Comparison of ENCODE assay signal across 19 cellular contexts in genomic region chr20:46123482-46124245, GRCh38. TPM values are rescaled to one million over a fixed set of nuclear protein-coding genes. Genes with fewer than 3 reads are reported as not detected.
DNase-seq lines count a peak whose midpoint lies in the region; ATAC-seq and TF ChIP-seq lines count a peak whose summit lies in the region.
"Had no signal": no experiment of that assay in that cellular context is flagged by ENCODE, and none has a peak within 500 bp of the region (broad histone marks: within the 10 kb centered on the region; RNA-seq: fewer than 3 reads in every experiment).

No MANE protein-coding gene starts in this region.

- no peaks in the 10 kb centered on the region for H3K27me3 Mint-ChIP-seq in activated B cell treated with CpG ODN at 0.5 μM for 24 hours
- peaks cover 2% of the 10 kb centered on the region for H3K27me3 Mint-ChIP-seq in activated CD4-positive, alpha-beta memory T cell treated with anti-CD3 and anti-CD28 coated beads for 36 hours

- ATAC-seq in activated naive CD4-positive, alpha-beta T cell treated with anti-CD3 and anti-CD28 coated beads, Interleukin-2, amount 50 U/mL, for 72 hours, result no peak
- ATAC-seq in activated B cell treated with CpG ODN at 0.5 μM for 24 hours (ENCODE audit: low read depth), result no peak
- ATAC-seq in GM19397 (IDR thresholded peaks at IDR 0.05; ENCODE audit: unreplicated experiment), result no peak
- ATAC-seq: HepG2 had no signal

- intact Hi-C loops in activated B cell treated with CpG ODN at 0.5 μM for 24 hours (cut with micrococcal nuclease), result no loop called here
- intact Hi-C loops in activated CD4-positive, alpha-beta memory T cell treated with anti-CD3 and anti-CD28 coated beads for 36 hours (cut with micrococcal nuclease), result no loop called here

- peak overlapping the region; percentile 2 to 3 for H3K27ac Mint-ChIP-seq in activated naive CD4-positive, alpha-beta T cell treated with anti-CD3 and anti-CD28 coated beads, Interleukin-2, amount 50 U/mL, for 72 hours
- peak overlapping the region; percentile 59 for H3K27ac Mint-ChIP-seq in activated B cell treated with CpG ODN at 0.5 μM for 24 hours
- no peak overlapping the region for H3K27ac Mint-ChIP-seq in activated CD4-positive, alpha-beta memory T cell treated with anti-CD3 and anti-CD28 coated beads for 36 hours
- H3K27ac Mint-ChIP-seq: CD4-positive, alpha-beta memory T cell had no signal

- H3K4me1 Mint-ChIP-seq in activated B cell treated with CpG ODN at 0.5 μM for 24 hours, result peaks cover 74% of the 10 kb centered on the region
- H3K4me1 Mint-ChIP-seq in activated CD4-positive, alpha-beta memory T cell treated with anti-CD3 and anti-CD28 coated beads for 36 hours (ENCODE audit: low read depth), result no peaks in the 10 kb centered on the region

- no peaks in the 10 kb centered on the region for H3K36me3 Mint-ChIP-seq in activated naive CD4-positive, alpha-beta T cell treated with anti-CD3 and anti-CD28 coated beads, Interleukin-2, amount 50 U/mL, for 72 hours
- H3K36me3 Mint-ChIP-seq in activated B cell treated with CpG ODN at 0.5 μM for 24 hours (ENCODE audit: low read depth), result peaks cover 92% of the 10 kb centered on the region
- H3K36me3 Mint-ChIP-seq in activated CD4-positive, alpha-beta memory T cell treated with anti-CD3 and anti-CD28 coated beads for 36 hours, result no peaks in the 10 kb centered on the region
- H3K36me3 Mint-ChIP-seq: CD4-positive, alpha-beta memory T cell had no signal

- peak overlapping the region; percentile 41 for H3K4me3 Mint-ChIP-seq in activated B cell treated with CpG ODN at 0.5 μM for 24 hours
- H3K4me3 Mint-ChIP-seq in activated CD4-positive, alpha-beta memory T cell treated with anti-CD3 and anti-CD28 coated beads for 36 hours, result no peak overlapping the region
- H3K4me3 Mint-ChIP-seq: CD4-positive, alpha-beta memory T cell had no signal

- peak in 1 of 2 donors; percentile 6 for DNase-seq in activated naive CD4-positive, alpha-beta T cell treated with anti-CD3 and anti-CD28 coated beads, Interleukin-2, amount 50 U/mL, for 72 hours (ENCODE audit: low spot score in 2 of 2)
- DNase-seq in activated naive CD4-positive, alpha-beta T cell (lab: John Stamatoyannopoulos, UW), result no peak
- DNase-seq in activated B cell treated with CpG ODN at 0.5 μM for 24 hours (no peak), mesenteric fat pad (ENCODE audit: low spot score) (peak; percentile 57), cortex of kidney (lab: John Stamatoyannopoulos, UW) (no peak)
- no peak for DNase-seq in stimulated activated CD4-positive, alpha-beta T cell treated with anti-CD3 and anti-CD28 coated beads, Interleukin-1b, Interleukin-23, amount 100 ng/mL, for 48 hours
- no peak for DNase-seq in activated CD4-positive, alpha-beta memory T cell treated with anti-CD3 and anti-CD28 coated beads for 36 hours
- DNase-seq: 8988T; BE2C; CD4-positive, alpha-beta memory T cell; GF-D8; KG1; NCI-H1105 treated with DMSO at 0.1 percent for 48 hours; NCI-H1694; NCI-H2081 treated with DMSO at 0.1 percent for 48 hours; NK-92 treated with Interleukin-12 subunit alpha and Interleukin-12 subunit beta, amount 100 ng/mL, for 24 hours; Right ventricle myocardium superior had no signal

- H3K9me3 Mint-ChIP-seq in activated naive CD4-positive, alpha-beta T cell treated with anti-CD3 and anti-CD28 coated beads, Interleukin-2, amount 50 U/mL, for 72 hours, result no peaks in the 10 kb centered on the region
- H3K9me3 Mint-ChIP-seq in activated B cell treated with CpG ODN at 0.5 μM for 24 hours, result no peaks in the 10 kb centered on the region
- no peaks in the 10 kb centered on the region for H3K9me3 Mint-ChIP-seq in activated CD4-positive, alpha-beta memory T cell treated with anti-CD3 and anti-CD28 coated beads for 36 hours
- H3K9me3 Mint-ChIP-seq: CD4-positive, alpha-beta memory T cell had no signal

- CTCF ChIA-PET in activated B cell treated with CpG ODN at 0.5 μM for 24 hours (lab: Charles Lee), result interaction anchor here (1.3 kb wide), 1 partner anchor 9 kb away, joined by 6 read pairs; no protein-coding TSS in a partner anchor
- CTCF ChIA-PET in activated CD4-positive, alpha-beta memory T cell treated with anti-CD3 and anti-CD28 coated beads for 36 hours (lab: Charles Lee), result interaction anchor here (0.9 to 2.1 kb wide), 2 partner anchors 10 to 110 kb away, joined by 3 to 5 read pairs; no protein-coding TSS in a partner anchor

- no peak for TF ChIP-seq CTCF in activated B cell treated with CpG ODN at 0.5 μM for 24 hours (IDR thresholded peaks at IDR 0.05)

- POLR2A ChIA-PET in activated B cell treated with CpG ODN at 0.5 μM for 24 hours (lab: Charles Lee), result interaction anchor here (1.0 to 1.5 kb wide), 5 partner anchors 12 to 32 kb away, joined by 3 to 4 read pairs (median 4); no protein-coding TSS in a partner anchor
- POLR2A ChIA-PET in activated CD4-positive, alpha-beta memory T cell treated with anti-CD3 and anti-CD28 coated beads for 36 hours (lab: Charles Lee), result no interaction called here

RNA-seq across cellular contexts. Expression of gene CD40, which starts 5.5 kb away (rescaled TPM):
- 10 to 100 TPM in 1 of 2 donors, 1 to 10 TPM in 1; 8.8 to 10.0 TPM for total RNA-seq in activated naive CD4-positive, alpha-beta T cell treated with anti-CD3 and anti-CD28 coated beads, Interleukin-2, amount 50 U/mL, for 72 hours
- total RNA-seq in activated B cell treated with CpG ODN at 0.5 μM for 24 hours (410 and 464 TPM in 2 replicates), mesenteric fat pad (17.3 TPM)
- 1 to 10 TPM; 3.2 to 4.0 TPM for total RNA-seq in activated CD4-positive, alpha-beta memory T cell treated with anti-CD3 and anti-CD28 coated beads for 36 hours

RNA-seq across cellular contexts. Expression of gene NCOA5, which starts 33.9 kb away (rescaled TPM):
- total RNA-seq in activated naive CD4-positive, alpha-beta T cell treated with anti-CD3 and anti-CD28 coated beads, Interleukin-2, amount 50 U/mL, for 72 hours, result 10 to 100 TPM in 1 of 2 donors, 1 to 10 TPM in 1; 2.2 to 15.2 TPM
- total RNA-seq in activated B cell treated with CpG ODN at 0.5 μM for 24 hours (46.4 and 53.1 TPM in 2 replicates), mesenteric fat pad (23.3 TPM)
- 10 to 100 TPM; 13.1 to 13.7 TPM for total RNA-seq in activated CD4-positive, alpha-beta memory T cell treated with anti-CD3 and anti-CD28 coated beads for 36 hours

Comparison
In these comparisons a context has a peak if more than half of its experiments do, and no peak if none do; other contexts are left out.
1. RNA of gene CD40, which starts 5.5 kb away (total RNA-seq): 410 to 464 TPM in activated B cell treated with CpG ODN at 0.5 μM for 24 hours; 17.3 TPM in mesenteric fat pad (single experiment), 8.8 to 10.0 TPM in activated naive CD4-positive, alpha-beta T cell treated with anti-CD3 and anti-CD28 coated beads, Interleukin-2, amount 50 U/mL, for 72 hours and 3.2 to 4.0 TPM in activated CD4-positive, alpha-beta memory T cell treated with anti-CD3 and anti-CD28 coated beads for 36 hours; every median in the first group is over 10 times any median in the second.